ENCODE assay signal across 24 cellular contexts in the genomic region with DNA sequence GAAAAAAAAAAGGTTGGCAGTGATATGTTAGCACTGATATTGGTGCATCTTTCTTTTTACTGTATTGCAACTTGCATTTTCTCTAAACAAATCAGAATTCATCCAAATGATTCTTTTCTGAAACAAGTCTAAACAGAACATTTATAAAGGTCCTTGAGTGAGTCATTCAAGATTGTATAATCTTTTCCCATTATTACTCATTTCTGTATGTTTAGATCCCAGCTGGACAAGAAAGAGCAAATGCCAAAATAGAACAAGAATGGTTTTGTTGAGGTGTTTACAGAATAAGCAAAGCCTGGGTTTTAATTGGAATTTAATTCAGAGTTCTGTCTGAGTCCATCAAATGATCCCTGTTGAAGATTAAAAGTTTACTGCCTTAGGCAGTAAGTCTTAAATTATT.
DNase-seq lines count a peak whose midpoint lies in the region; ATAC-seq and TF ChIP-seq lines count a peak whose summit lies in the region.
"Had no signal": no experiment of that assay in that cellular context is flagged by ENCODE, and none has a peak within 500 bp of the region (broad histone marks: within the 10 kb centered on the region; RNA-seq: fewer than 3 reads in every experiment).

No MANE protein-coding gene starts in this region.

- no peaks in the 10 kb centered on the region for H3K36me3 ChIP-seq in CD4-positive, alpha-beta memory T cell (ENCODE audit: insufficient read depth, low read length)
- H3K36me3 ChIP-seq: BE2C, pancreas had no signal

- POLR2A ChIA-PET in RWPE1 (lab: Yijun Ruan, JAX; ENCODE audit: low non-redundant PET), result no interaction called here
- POLR2A ChIA-PET in CD4-positive, alpha-beta memory T cell (lab: Charles Lee; ENCODE audit: partially characterized antibody), result no interaction called here

- H3K36me3 Mint-ChIP-seq in CD4-positive, alpha-beta memory T cell, result no peaks in the 10 kb centered on the region
- H3K36me3 Mint-ChIP-seq: activated naive CD8-positive, alpha-beta T cell treated with anti-CD3 and anti-CD28 coated beads for 36 hours; naive B cell had no signal

- no peak overlapping the region for H3K27ac ChIP-seq in RWPE1
- H3K27ac ChIP-seq in CD4-positive, alpha-beta memory T cell (ENCODE audit: low read depth, low read length), result no peak overlapping the region
- H3K27ac ChIP-seq: lower lobe of right lung, pancreas, thoracic aorta had no signal

- no peaks in the 10 kb centered on the region for H3K27me3 ChIP-seq in CD4-positive, alpha-beta memory T cell (ENCODE audit: insufficient read depth, low read length)
- H3K27me3 ChIP-seq: BE2C, pancreas had no signal

- H3K27me3 Mint-ChIP-seq in CD4-positive, alpha-beta memory T cell, result peaks cover 4 to 6% of the 10 kb centered on the region in 2 donors

- no peak overlapping the region for H3K4me3 ChIP-seq in epithelial cell of esophagus (ENCODE audit: low read length)
- no peak overlapping the region for H3K4me3 ChIP-seq in CD4-positive, alpha-beta memory T cell (ENCODE audit: low read length in 2 of 2)
- H3K4me3 ChIP-seq: lower lobe of right lung, pancreas, thoracic aorta had no signal

- TF ChIP-seq CTCF in RWPE1 (conservative IDR thresholded peaks at IDR 0.05; ENCODE audit: low read depth) (no peak), epithelial cell of esophagus (IDR thresholded peaks at IDR 0.05; ENCODE audit: insufficient read depth, low read depth, low read length, missing control alignments) (no peak)

- H3K4me1 Mint-ChIP-seq in CD4-positive, alpha-beta memory T cell, result no peaks in the 10 kb centered on the region
- H3K4me1 Mint-ChIP-seq: activated naive CD8-positive, alpha-beta T cell treated with anti-CD3 and anti-CD28 coated beads for 36 hours; naive B cell; WTC11 had no signal

- intact Hi-C loops in CD4-positive, alpha-beta memory T cell (cut with micrococcal nuclease), result no loop called here

- no peak overlapping the region for H3K4me3 Mint-ChIP-seq in CD4-positive, alpha-beta memory T cell
- H3K4me3 Mint-ChIP-seq: activated naive CD8-positive, alpha-beta T cell treated with anti-CD3 and anti-CD28 coated beads for 36 hours; activated T-cell treated with anti-CD3 and anti-CD28 coated beads, Interleukin-2, amount 50 U/mL, for 72 hours; naive B cell; WTC11 had no signal

- H3K9me3 ChIP-seq in CD4-positive, alpha-beta memory T cell (ENCODE audit: control insufficient read depth in 1 of 2, low read length in 2 of 2), result no peaks in the 10 kb centered on the region
- H3K9me3 ChIP-seq: BE2C, lower lobe of right lung, pancreas, thoracic aorta had no signal

- no peaks in the 10 kb centered on the region for H3K9me3 Mint-ChIP-seq in CD4-positive, alpha-beta memory T cell
- H3K9me3 Mint-ChIP-seq: activated naive CD8-positive, alpha-beta T cell treated with anti-CD3 and anti-CD28 coated beads for 36 hours; activated T-cell treated with anti-CD3 and anti-CD28 coated beads, Interleukin-2, amount 50 U/mL, for 72 hours; WTC11 had no signal

- CTCF ChIA-PET in RWPE1 (lab: Yijun Ruan, JAX), result no interaction called here
- CTCF ChIA-PET in CD4-positive, alpha-beta memory T cell (lab: Charles Lee; ENCODE audit: partially characterized antibody), result no interaction called here

- ATAC-seq in GM18870 (IDR thresholded peaks at IDR 0.05; ENCODE audit: unreplicated experiment), result no peak
- ATAC-seq in GM21367 (IDR thresholded peaks at IDR 0.05; ENCODE audit: unreplicated experiment), result no peak
- ATAC-seq: activated T-cell treated with anti-CD3 and anti-CD28 coated beads, Interleukin-2, amount 50 U/mL, for 72 hours; lower lobe of right lung; pancreas; WTC11 had no signal

- H3K27ac Mint-ChIP-seq in CD4-positive, alpha-beta memory T cell, result no peak overlapping the region
- H3K27ac Mint-ChIP-seq: activated naive CD8-positive, alpha-beta T cell treated with anti-CD3 and anti-CD28 coated beads for 36 hours; activated T-cell treated with anti-CD3 and anti-CD28 coated beads, Interleukin-2, amount 50 U/mL, for 72 hours; naive B cell; WTC11 had no signal

- no peaks in the 10 kb centered on the region for H3K4me1 ChIP-seq in CD4-positive, alpha-beta memory T cell (ENCODE audit: insufficient read depth, low read length)
- H3K4me1 ChIP-seq: BE2C, lower lobe of right lung, pancreas had no signal

- DNase-seq in GM03348 (ENCODE audit: low spot score) (peak; percentile 9), RWPE1 (ENCODE audit: low spot score) (peak; percentile 85), epithelial cell of esophagus (ENCODE audit: low read depth) (peak; percentile 85), pons (ENCODE audit: low spot score) (peak; percentile 37), NCI-H2171 treated with DMSO at 0.1 percent for 48 hours (lab: John Stamatoyannopoulos, UW) (no peak)
- DNase-seq in CD4-positive, alpha-beta memory T cell, result no peak
- DNase-seq: activated naive CD8-positive, alpha-beta T cell treated with anti-CD3 and anti-CD28 coated beads for 36 hours; activated T-cell treated with anti-CD3 and anti-CD28 coated beads, Interleukin-2, amount 50 U/mL, for 72 hours; BE2C; central memory CD4-positive, alpha-beta T cell; effector memory CD4-positive, alpha-beta T cell; GF-D8; KBM-7; lower lobe of right lung; naive B cell; NCI-H1105; NCI-H2171; NCI-H82; pancreas; stimulated activated CD4-positive, alpha-beta T cell treated with anti-CD3 and anti-CD28 coated beads, Interleukin-12 subunit alpha, Interleukin-12 subunit beta, amount 100 ng/mL, for 4 hours had no signal

Comparison
In these comparisons a context has a peak if more than half of its experiments do, and no peak if none do; other contexts are left out.
1. DNase-seq: peak in GM03348 (single experiment), RWPE1 (single experiment), epithelial cell of esophagus (single experiment) and pons (single experiment); none in CD4-positive, alpha-beta memory T cell (0 of 5) and NCI-H2171 treated with DMSO at 0.1 percent for 48 hours (single experiment).